In genomic region chr10:131143425-131144165, GRCh38 we compare ENCODE assay signal across 26 cellular contexts.
DNase-seq lines count a peak whose midpoint lies in the region; ATAC-seq, FAIRE-seq and TF ChIP-seq lines count a peak whose summit lies in the region.
"Had no signal": no experiment of that assay in that cellular context is flagged by ENCODE, and none has a peak within 500 bp of the region (broad histone marks: within the 10 kb centered on the region; RNA-seq: fewer than 3 reads in every experiment).

No MANE protein-coding gene starts in this region.

- H3K27me3 ChIP-seq in BLaER1 (no peaks in the 10 kb centered on the region), lower lobe of right lung (ENCODE audit: low read depth) (peaks cover 22% of the 10 kb centered on the region)
- H3K27me3 ChIP-seq: BE2C had no signal

- CTCF ChIA-PET in activated CD8-positive, alpha-beta T cell treated with anti-CD3 and anti-CD28 coated beads, Interleukin-2, amount 10 ng/mL, durations not matched to agents 7 days and 5 days (lab: Charles Lee), result no interaction called here

- H3K27ac ChIP-seq in BLaER1 (0 out of 2 replicates have a peak overlapping the region, but pooled peaks have one; percentile 11), lower lobe of right lung (no peak overlapping the region)
- H3K27ac ChIP-seq: RWPE1 had no signal

- peak overlapping the region; percentile 70 for H3K27ac Mint-ChIP-seq in endothelial cell (ENCODE audit: unreplicated experiment)
- no peak overlapping the region for H3K27ac Mint-ChIP-seq in activated CD8-positive, alpha-beta T cell treated with anti-CD3 and anti-CD28 coated beads, Interleukin-2, amount 10 ng/mL, durations not matched to agents 7 days and 5 days

- intact Hi-C loops in lower lobe of right lung (cut with DNase I) (no loop called here), sciatic nerve (cut with DNase I) (no loop called here)

- peaks cover 69% of the 10 kb centered on the region for H3K9me3 Mint-ChIP-seq in endothelial cell (ENCODE audit: unreplicated experiment)
- H3K9me3 Mint-ChIP-seq in activated CD8-positive, alpha-beta T cell treated with anti-CD3 and anti-CD28 coated beads, Interleukin-2, amount 10 ng/mL, durations not matched to agents 7 days and 5 days (ENCODE audit: insufficient read depth), result no peaks in the 10 kb centered on the region

- no peaks in the 10 kb centered on the region for H3K9me3 ChIP-seq in BLaER1
- H3K9me3 ChIP-seq in lower lobe of right lung, result no peaks in the 10 kb centered on the region
- H3K9me3 ChIP-seq: BE2C had no signal

- H3K4me3 Mint-ChIP-seq in endothelial cell (ENCODE audit: unreplicated experiment), result peak overlapping the region; percentile 81
- H3K4me3 Mint-ChIP-seq in activated CD8-positive, alpha-beta T cell treated with anti-CD3 and anti-CD28 coated beads, Interleukin-2, amount 10 ng/mL, durations not matched to agents 7 days and 5 days, result no peak overlapping the region

- POLR2A ChIA-PET in activated CD8-positive, alpha-beta T cell treated with anti-CD3 and anti-CD28 coated beads, Interleukin-2, amount 10 ng/mL, durations not matched to agents 7 days and 5 days (lab: Charles Lee), result no interaction called here

- DNase-seq in endothelial cell (ENCODE audit: low spot score) (no peak), lower lobe of right lung (peak; percentile 19), sciatic nerve (ENCODE audit: low spot score) (peak; percentile 19), NCI-H1092 (lab: John Stamatoyannopoulos, UW) (no peak), frontal cortex (ENCODE audit: low spot score in 2 of 2) (no peak)
- DNase-seq in activated CD8-positive, alpha-beta T cell treated with anti-CD3 and anti-CD28 coated beads, Interleukin-2, amount 10 ng/mL, durations not matched to agents 7 days and 5 days, result no peak
- DNase-seq: 8988T, ACHN, BE2C, Calu3, DMS79 treated with DMSO at 0.1 percent for 48 hours, GOT3, HCEC 1CT, IMR-90, KG1, MM.1S, NCI-H1417 treated with DMSO at 0.1 percent for 48 hours, NCI-H187 treated with DMSO at 0.1 percent for 48 hours, NCI-H2107, NCI-H2227 treated with DMSO at 0.1 percent for 48 hours, NCI-H526 treated with DMSO at 0.1 percent for 48 hours, SHP77 had no signal

- no peaks in the 10 kb centered on the region for H3K4me1 Mint-ChIP-seq in endothelial cell (ENCODE audit: unreplicated experiment)
- H3K4me1 Mint-ChIP-seq in activated CD8-positive, alpha-beta T cell treated with anti-CD3 and anti-CD28 coated beads, Interleukin-2, amount 10 ng/mL, durations not matched to agents 7 days and 5 days (ENCODE audit: low read depth), result no peaks in the 10 kb centered on the region

- TF ChIP-seq CTCF in endothelial cell (IDR thresholded peaks at IDR 0.05; ENCODE audit: unreplicated experiment) (no peak), lower lobe of right lung (IDR thresholded peaks at IDR 0.05) (no peak)

- peaks cover 8% of the 10 kb centered on the region; the same call in 1 of the 2 replicates for H4K20me1 ChIP-seq in BLaER1

- H3K4me3 ChIP-seq in BLaER1 (no peak overlapping the region), lower lobe of right lung (no peak overlapping the region)

- H3K36me3 Mint-ChIP-seq in endothelial cell (ENCODE audit: low read depth, unreplicated experiment), result peaks cover 22% of the 10 kb centered on the region
- H3K36me3 Mint-ChIP-seq in activated CD8-positive, alpha-beta T cell treated with anti-CD3 and anti-CD28 coated beads, Interleukin-2, amount 10 ng/mL, durations not matched to agents 7 days and 5 days (ENCODE audit: low read depth), result no peaks in the 10 kb centered on the region

- H3K4me1 ChIP-seq in BLaER1 (peaks cover 34% of the 10 kb centered on the region), lower lobe of right lung (no peaks in the 10 kb centered on the region)
- H3K4me1 ChIP-seq: BE2C had no signal

- ATAC-seq in lower lobe of right lung (no peak), sciatic nerve (no peak)
- ATAC-seq in activated CD8-positive, alpha-beta T cell treated with anti-CD3 and anti-CD28 coated beads, Interleukin-2, amount 10 ng/mL, durations not matched to agents 7 days and 5 days, result no peak
- ATAC-seq: Panc1 had no signal

- H3K36me3 ChIP-seq in BLaER1 (peaks cover 63% of the 10 kb centered on the region), lower lobe of right lung (no peaks in the 10 kb centered on the region)
- H3K36me3 ChIP-seq: BE2C had no signal

- FAIRE-seq in frontal cortex (lab: Jason Lieb, UNC), result no peak
- FAIRE-seq: GM12892 had no signal

- no peak overlapping the region for H3K4me2 ChIP-seq in BLaER1

- peaks cover 33% of the 10 kb centered on the region for H3K27me3 Mint-ChIP-seq in endothelial cell (ENCODE audit: unreplicated experiment)
- no peaks in the 10 kb centered on the region for H3K27me3 Mint-ChIP-seq in activated CD8-positive, alpha-beta T cell treated with anti-CD3 and anti-CD28 coated beads, Interleukin-2, amount 10 ng/mL, durations not matched to agents 7 days and 5 days (ENCODE audit: low read depth)

- no peak overlapping the region for H3K9ac ChIP-seq in BLaER1

Comparison
In these comparisons a context has a peak if more than half of its experiments do, and no peak if none do; other contexts are left out.
1. DNase-seq: peak in lower lobe of right lung (single experiment) and sciatic nerve (single experiment); none in endothelial cell (single experiment), NCI-H1092 (single experiment), activated CD8-positive, alpha-beta T cell treated with anti-CD3 and anti-CD28 coated beads, Interleukin-2, amount 10 ng/mL, durations not matched to agents 7 days and 5 days (single experiment) and frontal cortex (0 of 2).